ENCODE assay signal across 18 cellular contexts in genomic region chr4:141078871-141079270, GRCh38.
"Had no signal": no experiment of that assay in that cellular context is flagged by ENCODE, and none has a peak within 500 bp of the region (broad histone marks: within the 10 kb centered on the region; RNA-seq: fewer than 3 reads in every experiment).

No MANE protein-coding gene starts in this region.

- ATAC-seq: activated CD8-positive, alpha-beta memory T cell treated with anti-CD3 and anti-CD28 coated beads, Interleukin-2, amount 10 ng/mL, durations not matched to agents 7 days and 5 days; sciatic nerve; T-cell had no signal

- H3K36me3 Mint-ChIP-seq: activated CD8-positive, alpha-beta memory T cell treated with anti-CD3 and anti-CD28 coated beads, Interleukin-2, amount 10 ng/mL, durations not matched to agents 7 days and 5 days; activated naive CD4-positive, alpha-beta T cell treated with anti-CD3 and anti-CD28 coated beads, Interleukin-2, amount 10 ng/mL, durations not matched to agents 7 days and 5 days; mesothelial cell of epicardium; T-cell had no signal

- H3K27me3 Mint-ChIP-seq: activated CD8-positive, alpha-beta memory T cell treated with anti-CD3 and anti-CD28 coated beads, Interleukin-2, amount 10 ng/mL, durations not matched to agents 7 days and 5 days; activated naive CD4-positive, alpha-beta T cell treated with anti-CD3 and anti-CD28 coated beads, Interleukin-2, amount 10 ng/mL, durations not matched to agents 7 days and 5 days; activated T-cell treated with anti-CD3 and anti-CD28 coated beads, Interleukin-2, amount 50 U/mL, for 24 hours; stimulated activated naive CD8-positive, alpha-beta T cell treated with anti-CD3 and anti-CD28 coated beads, Interleukin-15, Interleukin-2, amounts not matched to agents 100 ng/mL and 50 ng/mL, for 24 hours; T-cell; type B pancreatic cell had no signal

- H3K27ac ChIP-seq: coronary artery, esophagus squamous epithelium, spleen, WERI-Rb-1 had no signal

- H3K4me3 ChIP-seq: coronary artery, esophagus squamous epithelium, lung, spleen had no signal

- H3K4me3 Mint-ChIP-seq: activated CD8-positive, alpha-beta memory T cell treated with anti-CD3 and anti-CD28 coated beads, Interleukin-2, amount 10 ng/mL, durations not matched to agents 7 days and 5 days; activated naive CD4-positive, alpha-beta T cell treated with anti-CD3 and anti-CD28 coated beads, Interleukin-2, amount 10 ng/mL, durations not matched to agents 7 days and 5 days; activated T-cell treated with anti-CD3 and anti-CD28 coated beads, Interleukin-2, amount 50 U/mL, for 24 hours; mesothelial cell of epicardium; neural crest cell; stimulated activated naive CD8-positive, alpha-beta T cell treated with anti-CD3 and anti-CD28 coated beads, Interleukin-15, Interleukin-2, amounts not matched to agents 100 ng/mL and 50 ng/mL, for 24 hours; T-cell; type B pancreatic cell had no signal

- H3K9me3 Mint-ChIP-seq: activated naive CD4-positive, alpha-beta T cell treated with anti-CD3 and anti-CD28 coated beads, Interleukin-2, amount 10 ng/mL, durations not matched to agents 7 days and 5 days; activated T-cell treated with anti-CD3 and anti-CD28 coated beads, Interleukin-2, amount 50 U/mL, for 24 hours; mesothelial cell of epicardium; neural crest cell; stimulated activated naive CD8-positive, alpha-beta T cell treated with anti-CD3 and anti-CD28 coated beads, Interleukin-15, Interleukin-2, amounts not matched to agents 100 ng/mL and 50 ng/mL, for 24 hours; T-cell; type B pancreatic cell had no signal

- H3K27ac Mint-ChIP-seq: activated CD8-positive, alpha-beta memory T cell treated with anti-CD3 and anti-CD28 coated beads, Interleukin-2, amount 10 ng/mL, durations not matched to agents 7 days and 5 days; activated naive CD4-positive, alpha-beta T cell treated with anti-CD3 and anti-CD28 coated beads, Interleukin-2, amount 10 ng/mL, durations not matched to agents 7 days and 5 days; activated T-cell treated with anti-CD3 and anti-CD28 coated beads, Interleukin-2, amount 50 U/mL, for 24 hours; mesothelial cell of epicardium; stimulated activated naive CD8-positive, alpha-beta T cell treated with anti-CD3 and anti-CD28 coated beads, Interleukin-15, Interleukin-2, amounts not matched to agents 100 ng/mL and 50 ng/mL, for 24 hours; T-cell; type B pancreatic cell had no signal

- H3K27me3 ChIP-seq: esophagus squamous epithelium, spleen had no signal

- H3K4me1 Mint-ChIP-seq: activated CD8-positive, alpha-beta memory T cell treated with anti-CD3 and anti-CD28 coated beads, Interleukin-2, amount 10 ng/mL, durations not matched to agents 7 days and 5 days; activated naive CD4-positive, alpha-beta T cell treated with anti-CD3 and anti-CD28 coated beads, Interleukin-2, amount 10 ng/mL, durations not matched to agents 7 days and 5 days; neural crest cell; T-cell had no signal

- DNase-seq: activated CD4-positive, alpha-beta T cell treated with anti-CD3 and anti-CD28 coated beads, Interleukin-2, amount 50 U/mL, for 48 hours; activated CD8-positive, alpha-beta memory T cell treated with anti-CD3 and anti-CD28 coated beads, Interleukin-2, amount 10 ng/mL, durations not matched to agents 7 days and 5 days; activated naive CD4-positive, alpha-beta T cell treated with anti-CD3 and anti-CD28 coated beads, Interleukin-2, amount 10 ng/mL, durations not matched to agents 7 days and 5 days; activated T-cell treated with anti-CD3 and anti-CD28 coated beads, Interleukin-2, amount 50 U/mL, for 24 hours; effector CD4-positive, alpha-beta T cell; esophagus squamous epithelium; glutamatergic neuron; hypothalamus; spleen; T-cell; WERI-Rb-1 had no signal

- H3K36me3 ChIP-seq: esophagus squamous epithelium, spleen, WERI-Rb-1 had no signal

- H3K9me3 ChIP-seq: esophagus squamous epithelium, spleen had no signal
